19 cellular contexts compared by ENCODE assay signal in the genomic region with DNA sequence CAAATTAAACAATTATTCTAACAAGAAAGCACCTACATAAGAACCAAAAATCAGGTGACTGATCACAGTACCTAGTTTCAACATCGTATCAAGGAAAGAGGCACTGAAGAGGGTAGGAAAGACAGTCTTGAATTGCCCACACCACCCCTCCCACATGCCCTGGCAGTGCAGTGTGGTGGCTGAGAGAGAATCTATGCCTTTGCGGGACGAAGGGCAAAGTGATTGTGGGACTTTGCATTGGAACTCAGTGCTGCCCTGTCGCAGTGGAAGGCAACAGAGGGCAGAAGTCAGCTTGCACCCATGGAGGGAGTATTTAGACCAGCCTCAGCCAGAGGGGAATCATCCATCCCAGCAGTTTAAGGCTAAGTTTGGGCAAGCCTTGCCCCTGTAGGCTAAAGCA. TPM values are rescaled to one million over a fixed set of nuclear protein-coding genes. Genes with fewer than 3 reads are reported as not detected.
A peak's percentile ranks its signal among the peaks of the same experiment; 100 is the strongest.
DNase-seq lines count a peak whose midpoint lies in the region; ATAC-seq, FAIRE-seq and TF ChIP-seq lines count a peak whose summit lies in the region.
"Had no signal": no experiment of that assay in that cellular context is flagged by ENCODE, and none has a peak within 500 bp of the region (broad histone marks: within the 10 kb centered on the region; RNA-seq: fewer than 3 reads in every experiment).

No MANE protein-coding gene starts in this region.

- H3K79me2 ChIP-seq in H1 (ENCODE audit: control insufficient read depth in 1 of 2, insufficient read depth in 2 of 2, low read length in 2 of 2) = no peaks in the 10 kb centered on the region

- peaks cover 41% of the 10 kb centered on the region for H3K36me3 Mint-ChIP-seq in mesothelial cell of epicardium

- H4K20me1 ChIP-seq in IMR-90 (ENCODE audit: insufficient read depth, low read length) (peaks cover 8% of the 10 kb centered on the region; the same call in 1 of the 2 replicates), H1 (replicated peaks in 1 of 2; ENCODE audit: control insufficient read depth in 1 of 2, insufficient read depth in 2 of 2, low read length in 2 of 2) (no peaks in the 10 kb centered on the region)

- no peaks in the 10 kb centered on the region for H3K27me3 Mint-ChIP-seq in mesothelial cell of epicardium (ENCODE audit: low read depth)
- H3K27me3 Mint-ChIP-seq: CD4-positive, alpha-beta memory T cell had no signal

- H4K8ac ChIP-seq in IMR-90 (ENCODE audit: low read depth in 2 of 2, low read length in 2 of 2) (no peak overlapping the region), H1 (ENCODE audit: extremely low read depth, insufficient read depth, low read length) (no peak overlapping the region)

- peaks cover 5% of the 10 kb centered on the region; the same call in 1 of the 2 replicates for H3K9me1 ChIP-seq in IMR-90 (ENCODE audit: insufficient read depth, low read length)

- no peak overlapping the region for H2BK20ac ChIP-seq in IMR-90 (ENCODE audit: low read depth, low read length)
- no peak overlapping the region for H2BK20ac ChIP-seq in H1 (ENCODE audit: low read length)

- no peak for TF ChIP-seq CTCF in IMR-90 (conservative IDR thresholded peaks at IDR 0.05; ENCODE audit: low read depth, low read length)
- TF ChIP-seq CTCF in H1 (IDR thresholded peaks at IDR 0.05; ENCODE audit: control extremely low read depth in 1 of 3, insufficient read depth in 1 of 3, low read depth in 1 of 3, low read length in 3 of 3) = no peak
- no peak for TF ChIP-seq CTCF in mesothelial cell of epicardium (IDR thresholded peaks at IDR 0.05; ENCODE audit: unreplicated experiment)
- TF ChIP-seq CTCF in coronary artery (IDR thresholded peaks at IDR 0.05) = no peak

- peaks cover 3% of the 10 kb centered on the region for H3K4me1 Mint-ChIP-seq in mesothelial cell of epicardium

- H3K4me1 ChIP-seq in IMR-90 (ENCODE audit: control insufficient read depth, insufficient read depth, low read length) (peaks cover 2% of the 10 kb centered on the region; the same call in 1 of the 2 replicates), H1 (replicated peaks in 1 of 4; ENCODE audit: control insufficient read depth in 3 of 4, insufficient read depth in 4 of 4, low read length in 3 of 4) (no peaks in the 10 kb centered on the region)

- no peak overlapping the region for H3K56ac ChIP-seq in IMR-90 (ENCODE audit: extremely low read depth, insufficient read depth, low read length)
- no peak overlapping the region for H3K56ac ChIP-seq in H1 (replicated peaks; ENCODE audit: insufficient read length, low read depth, low read length)

- H2BK5ac ChIP-seq in IMR-90 (ENCODE audit: low read depth, low read length, poor library complexity, severe bottlenecking) (peak overlapping the region; percentile 23), H1 (ENCODE audit: low read depth, low read length) (no peak overlapping the region)

- no peak overlapping the region for H3K4me3 Mint-ChIP-seq in mesothelial cell of epicardium
- H3K4me3 Mint-ChIP-seq: CD4-positive, alpha-beta memory T cell had no signal

- dilution Hi-C loops in IMR-90 (cut with HindIII; ENCODE audit: low sequenced_read_pairs, unreplicated experiment) = no loop called here

- no peak overlapping the region for H2AK9ac ChIP-seq in IMR-90 (replicated peaks; ENCODE audit: low read depth, low read length, poor library complexity)

- ATAC-seq in IMR-90 (ENCODE audit: low read depth) (no peak), GM21528 (IDR thresholded peaks at IDR 0.05; ENCODE audit: low FRiP score, unreplicated experiment) (no peak)

- H4K91ac ChIP-seq in IMR-90 (ENCODE audit: insufficient read depth, low read depth, low read length) (no peak overlapping the region), H1 (replicated peaks; ENCODE audit: insufficient read length, low read length) (no peak overlapping the region)

- H3K27ac Mint-ChIP-seq in mesothelial cell of epicardium = peak overlapping the region; percentile 4
- H3K27ac Mint-ChIP-seq: CD4-positive, alpha-beta memory T cell had no signal

- TF ChIP-seq RAD21 in IMR-90 (IDR thresholded peaks at IDR 0.05; ENCODE audit: low read length) (no peak), H1 (IDR thresholded peaks at IDR 0.05 in 1 of 2, conservative IDR thresholded peaks at IDR 0.05 in 1 of 2; ENCODE audit: low read depth in 2 of 2, low read length in 2 of 2) (no peak)

- POLR2A ChIA-PET in IMR-90 (lab: Charles Lee; ENCODE audit: unreplicated experiment) (no interaction called here), H1 (lab: Charles Lee; ENCODE audit: partially characterized antibody) (no interaction called here)

- no CpG with 5 or more reads among the region's 4 CpGs for WGBS in IMR-90 (ENCODE audit: extremely low coverage in 2 of 2, insufficient read length in 1 of 2), 2 experiments
- 89% methylated on average over 4 of the region's 4 CpGs; no CpG with 5 or more reads in 1 of the 2 experiments for WGBS in H1 (ENCODE audit: extremely low coverage in 1 of 2, insufficient coverage in 1 of 2, insufficient read length in 1 of 2, insufficient replicate concordance in 2 of 2, low coverage in 1 of 2, low lambda C conversion rate in 2 of 2, missing lambda C conversion rate in 1 of 2), 2 experiments

- H2AFZ ChIP-seq in IMR-90 (replicated peaks; ENCODE audit: low read length, poor library complexity) (no peak overlapping the region), H1 (ENCODE audit: low read length) (peak overlapping the region; percentile 41; the same call in 1 of the 2 replicates)

- no peak overlapping the region for H2BK15ac ChIP-seq in IMR-90 (ENCODE audit: low read depth, low read length)
- no peak overlapping the region for H2BK15ac ChIP-seq in H1 (ENCODE audit: low read length)

- H3K23me2 ChIP-seq in H1 (ENCODE audit: low read depth, low read length) = peaks cover 1% of the 10 kb centered on the region; the same call in 1 of the 2 replicates

- in situ Hi-C loops in IMR-90 (cut with MboI; ENCODE audit: low sequenced_read_pairs) = no loop called here

- TF ChIP-seq EP300 in H1 (IDR thresholded peaks at IDR 0.05; ENCODE audit: borderline replicate concordance in 1 of 2, low read depth in 2 of 2, low read length in 2 of 2) = no peak

- FAIRE-seq in HTR-8/SVneo (lab: Jason Lieb, UNC) (peak; percentile 54), H1 (lab: Jason Lieb, UNC) (no peak)
- FAIRE-seq: GM12891, GM18507 had no signal

- H3K14ac ChIP-seq in IMR-90 (replicated peaks; ENCODE audit: low read depth, low read length) (no peak overlapping the region), H1 (ENCODE audit: insufficient read length) (no peak overlapping the region)

- H3K27me3 ChIP-seq in IMR-90 (ENCODE audit: control insufficient read depth, insufficient read depth, low read length) (no peaks in the 10 kb centered on the region), H1 (replicated peaks in 1 of 4; ENCODE audit: control insufficient read depth in 3 of 4, extremely low read depth in 1 of 4, insufficient read depth in 3 of 4, low read length in 3 of 4) (no peaks in the 10 kb centered on the region)

- TF ChIP-seq POLR2A in IMR-90 (IDR thresholded peaks at IDR 0.05; ENCODE audit: low read depth, low read length) (no peak), H1 (IDR thresholded peaks at IDR 0.05; ENCODE audit: control extremely low read depth in 1 of 2, low read depth in 2 of 2, low read length in 2 of 2) (no peak)

- H3K4me3 ChIP-seq in IMR-90 (ENCODE audit: insufficient read depth, low read depth, low read length) (no peak overlapping the region), H1 (ENCODE audit: extremely low read depth in 1 of 4, insufficient read depth in 2 of 4, low read depth in 3 of 4, low read length in 4 of 4) (no peak overlapping the region), coronary artery (no peak overlapping the region)

- H2BK120ac ChIP-seq in IMR-90 (ENCODE audit: low read depth, low read length) (no peak overlapping the region), H1 (replicated peaks; ENCODE audit: low read depth, low read length) (no peak overlapping the region)

- H3K9ac ChIP-seq in IMR-90 (ENCODE audit: low read depth, low read length) = no peak overlapping the region
- no peak overlapping the region for H3K9ac ChIP-seq in H1 (replicated peaks in 1 of 4; ENCODE audit: extremely low read depth in 1 of 4, low read depth in 3 of 4, low read length in 3 of 4)

- no peak overlapping the region for H2BK12ac ChIP-seq in H1 (ENCODE audit: low read depth, low read length)

- H2AK5ac ChIP-seq in IMR-90 (ENCODE audit: low read depth, low read length) (no peak overlapping the region; the same call in 1 of the 2 replicates), H1 (ENCODE audit: low read depth, low read length) (no peak overlapping the region)

- intact Hi-C loops in IMR-90 (cut with micrococcal nuclease) = no loop called here

- no peak for DNase-seq in HTR-8/SVneo (ENCODE audit: insufficient read length, low spot score)
- DNase-seq in IMR-90 = no peak
- DNase-seq in H1 (ENCODE audit: low read depth in 1 of 2, low spot score in 2 of 2) = no peak
- no peak for DNase-seq in mesothelial cell of epicardium (ENCODE audit: low spot score in 2 of 2, unreplicated experiment in 2 of 2)
- DNase-seq in coronary artery (ENCODE audit: low spot score) = no peak
- DNase-seq in NCI-H2029 treated with DMSO at 0.1 percent for 48 hours (lab: John Stamatoyannopoulos, UW) = no peak
- no peak for DNase-seq in dedifferentiated amniotic fluid mesenchymal stem cell (ENCODE audit: extremely low spot score)
- DNase-seq: Calu3; CD4-positive, alpha-beta memory T cell; COR-L47; DMS53; DMS79 treated with DMSO at 0.1 percent for 48 hours; GF-D8; GOT3; H7; HCEC 1CT had no signal

- peaks cover 20% of the 10 kb centered on the region for H3K9me3 Mint-ChIP-seq in mesothelial cell of epicardium

- H3K79me1 ChIP-seq in IMR-90 (ENCODE audit: low read depth in 1 of 2, low read length in 2 of 2) (peaks cover 7 to 54% of the 10 kb centered on the region in 2 experiments; a peak in 3 of 4 replicates), H1 (ENCODE audit: low read depth, low read length) (no peaks in the 10 kb centered on the region)

- H4K5ac ChIP-seq in IMR-90 (ENCODE audit: low read depth, low read length) = no peak overlapping the region
- H4K5ac ChIP-seq in H1 (ENCODE audit: insufficient read length, low read depth, low read length) = no peak overlapping the region

- no peak overlapping the region for H3K23ac ChIP-seq in IMR-90 (ENCODE audit: low read depth, low read length)
- H3K23ac ChIP-seq in H1 (ENCODE audit: insufficient read length) = no peak overlapping the region

- H3K27ac ChIP-seq in IMR-90 (ENCODE audit: insufficient read depth, low read length) = no peak overlapping the region
- no peak overlapping the region for H3K27ac ChIP-seq in H1 (ENCODE audit: low read depth, low read length)
- no peak overlapping the region for H3K27ac ChIP-seq in coronary artery

- H3K36me3 ChIP-seq in IMR-90 (ENCODE audit: control insufficient read depth, insufficient read depth, low read length) (peaks cover 3% of the 10 kb centered on the region; the same call in 1 of the 2 replicates), H1 (ENCODE audit: control insufficient read depth in 2 of 4, insufficient read depth in 4 of 4, low read length in 3 of 4) (no peaks in the 10 kb centered on the region)

- CTCF ChIA-PET in IMR-90 (lab: Yijun Ruan, JAX) (no interaction called here), H1 (lab: Charles Lee; ENCODE audit: partially characterized antibody) (no interaction called here)

- no peak overlapping the region for H3K4me2 ChIP-seq in IMR-90 (ENCODE audit: low read depth, low read length)
- no peak overlapping the region for H3K4me2 ChIP-seq in H1 (ENCODE audit: insufficient read depth in 1 of 2, low read depth in 2 of 2, low read length in 2 of 2)

- no peaks in the 10 kb centered on the region for H3K9me3 ChIP-seq in IMR-90 (ENCODE audit: control insufficient read depth, insufficient read depth, low read length)
- no peaks in the 10 kb centered on the region for H3K9me3 ChIP-seq in H1 (ENCODE audit: insufficient read depth in 2 of 2, low read depth in 1 of 2, low read length in 1 of 2)

- H3K4ac ChIP-seq in IMR-90 (ENCODE audit: low read depth, low read length) = no peak overlapping the region
- H3K4ac ChIP-seq in H1 (replicated peaks; ENCODE audit: insufficient read length, low read depth, low read length) = no peak overlapping the region

- BruUV-seq in IMR-90 (replicated peaks; lab: Mats Ljungman, UMichigan) = no TSS peak

- H3K18ac ChIP-seq in IMR-90 (ENCODE audit: low read depth, low read length) (no peak overlapping the region), H1 (ENCODE audit: extremely low read depth, low read length) (no peak overlapping the region)

RNA-seq across cellular contexts. Expression of gene NEDD4, which starts 24.5 kb away (rescaled TPM):
- total RNA-seq in IMR-90 (2012; rRNA removed) = 80.7 and 106 TPM in 2 replicates
- 24.6 and 27.4 TPM in 2 replicates for polyA plus RNA-seq in IMR-90 (2012; rRNA removed)
- 5.2 and 6.1 TPM in 2 replicates for polyA plus RNA-seq in IMR-90 (2012; cell fraction: cytosol; rRNA removed)
- polyA plus RNA-seq in IMR-90 (2012; cell fraction: nucleus; rRNA removed; ENCODE audit: low replicate concordance) = 4.6 and 39.1 TPM in 2 replicates
- 3.9 and 5.2 TPM in 2 replicates for total RNA-seq in H1 (2021; fragmentation: NEBNext Ultra II Directional; extraction: Animal tissue kit (Norgen Biotek cat#: 25700))
- 0.85 and 0.95 TPM in 2 replicates for polyA plus RNA-seq in H1 (2011; rRNA removed)
- 1.7 TPM for polyA plus RNA-seq in H1 (2011; cell fraction: cytosol; rRNA removed)
- polyA plus RNA-seq in H1 (2011; cell fraction: nucleus; rRNA removed) = 1.4 TPM
- 1.2 to 1.8 TPM (median 1.4 TPM) in 4 replicates for polyA plus RNA-seq in H1 (2012, experiment 1 of 2)
- polyA plus RNA-seq in H1 (2012, experiment 2 of 2) = 0.07 TPM
- 4.4 TPM for polyA plus RNA-seq in H1 (2013, experiment 1 of 2)
- 3.9 TPM for polyA plus RNA-seq in H1 (2013, experiment 2 of 2)
- 2.8 and 4.0 TPM in 2 replicates for polyA minus RNA-seq in H1 (2011; rRNA and poly(A)+ RNA removed)
- 1.7 TPM for polyA minus RNA-seq in H1 (2011; cell fraction: cytosol; rRNA and poly(A)+ RNA removed)
- 5.5 TPM for polyA minus RNA-seq in H1 (2011; cell fraction: nucleus; rRNA and poly(A)+ RNA removed)
- total RNA-seq in mesothelial cell of epicardium = 42.5 to 45.8 TPM (median 45.6 TPM) in 3 replicates
